15 cellular contexts compared by ENCODE assay signal in the genomic region with DNA sequence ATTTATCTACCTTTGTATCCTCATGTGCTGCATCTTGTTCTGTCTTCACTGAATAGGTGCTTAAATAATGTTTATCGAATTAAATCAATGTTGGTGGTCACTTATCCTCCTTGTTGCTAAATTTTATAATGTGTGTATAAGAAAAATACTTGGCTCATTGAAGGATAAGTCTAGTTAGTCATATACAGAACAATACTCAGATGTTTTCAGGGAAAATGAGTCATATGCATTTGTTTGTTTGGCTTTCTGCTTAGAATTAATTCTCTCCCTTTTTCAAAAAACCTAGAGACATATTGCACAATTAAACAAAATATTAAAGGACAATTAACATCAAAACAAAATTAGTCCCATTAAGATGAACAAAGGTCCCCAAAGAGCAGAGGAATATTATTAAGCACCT.
"Had no signal": no experiment of that assay in that cellular context is flagged by ENCODE, and none has a peak within 500 bp of the region (broad histone marks: within the 10 kb centered on the region; RNA-seq: fewer than 3 reads in every experiment).

No MANE protein-coding gene starts in this region.

- H3K27ac ChIP-seq: ascending aorta, cardiac muscle cell, tibial nerve, uterus had no signal

- H3K27me3 ChIP-seq: ascending aorta, cardiac muscle cell, tibial nerve, uterus had no signal

- H3K4me1 ChIP-seq: ascending aorta, tibial nerve, uterus had no signal

- H3K9me3 ChIP-seq: ascending aorta, uterus had no signal

- H3K36me3 ChIP-seq: ascending aorta, cardiac muscle cell, tibial nerve, uterus had no signal

- H3K4me3 ChIP-seq: ascending aorta, cardiac muscle cell, tibial nerve, uterus had no signal

- DNase-seq: activated CD4-positive, alpha-beta T cell treated with anti-CD3 and anti-CD28 coated beads, Interleukin-2, amount 50 U/mL, for 1 hour; activated CD8-positive, alpha-beta memory T cell treated with anti-CD3 and anti-CD28 coated beads for 24 hours; glutamatergic neuron; nucleus accumbens; right cardiac atrium; small intestine; stimulated activated CD4-positive, alpha-beta T cell treated with anti-CD3 and anti-CD28 coated beads, Interleukin-4, amount 100 ng/mL, for 24 hours; stimulated activated naive CD4-positive, alpha-beta T cell; T-helper 1 cell; T1000; uterus had no signal

- ATAC-seq: activated CD4-positive, CD25-positive, alpha-beta regulatory T cell treated with anti-CD3 and anti-CD28 coated beads, Interleukin-2, amount 50 U/mL, for 24 hours; right cardiac atrium had no signal
